In genomic region chr13:21777813-21778212, GRCh38 we compare ENCODE assay signal across 19 cellular contexts.
"Had no signal": no experiment of that assay in that cellular context is flagged by ENCODE, and none has a peak within 500 bp of the region (broad histone marks: within the 10 kb centered on the region; RNA-seq: fewer than 3 reads in every experiment).

No MANE protein-coding gene starts in this region.

- H3K27ac ChIP-seq: dorsolateral prefrontal cortex, ovary, right lobe of liver, skin epidermis, stomach, thoracic aorta, transverse colon had no signal

- H3K4me3 ChIP-seq: dorsolateral prefrontal cortex, mucosa of descending colon, ovary, right lobe of liver, skin epidermis, stomach, thoracic aorta, transverse colon had no signal

- ATAC-seq: left colon, mucosa of descending colon, natural killer cell, right lobe of liver had no signal

- H3K9me3 ChIP-seq: ovary, right lobe of liver, thoracic aorta had no signal

- H3K27me3 ChIP-seq: ovary, right lobe of liver, stomach, transverse colon had no signal

- H3K4me1 ChIP-seq: right lobe of liver, stomach, transverse colon had no signal

- DNase-seq: cortex of kidney; dorsolateral prefrontal cortex; effector CD8-positive, alpha-beta T cell; foreskin melanocyte; immature natural killer cell; left colon; mammary epithelial cell; mucosa of descending colon; natural killer cell; ovary; right lobe of liver; stimulated activated CD4-positive, alpha-beta T cell treated with anti-CD3 and anti-CD28 coated beads, Interleukin-2, amount 100 ng/mL, for 24 hours; stimulated activated CD4-positive, alpha-beta T cell treated with anti-CD3 and anti-CD28 coated beads, Interleukin-4, amount 100 ng/mL, for 4 hours; stimulated activated naive CD4-positive, alpha-beta T cell; stomach; substantia nigra; transverse colon had no signal

- H3K36me3 ChIP-seq: ovary, right lobe of liver, stomach, thoracic aorta, transverse colon had no signal
